29 cellular contexts compared by ENCODE assay signal in the genomic region with DNA sequence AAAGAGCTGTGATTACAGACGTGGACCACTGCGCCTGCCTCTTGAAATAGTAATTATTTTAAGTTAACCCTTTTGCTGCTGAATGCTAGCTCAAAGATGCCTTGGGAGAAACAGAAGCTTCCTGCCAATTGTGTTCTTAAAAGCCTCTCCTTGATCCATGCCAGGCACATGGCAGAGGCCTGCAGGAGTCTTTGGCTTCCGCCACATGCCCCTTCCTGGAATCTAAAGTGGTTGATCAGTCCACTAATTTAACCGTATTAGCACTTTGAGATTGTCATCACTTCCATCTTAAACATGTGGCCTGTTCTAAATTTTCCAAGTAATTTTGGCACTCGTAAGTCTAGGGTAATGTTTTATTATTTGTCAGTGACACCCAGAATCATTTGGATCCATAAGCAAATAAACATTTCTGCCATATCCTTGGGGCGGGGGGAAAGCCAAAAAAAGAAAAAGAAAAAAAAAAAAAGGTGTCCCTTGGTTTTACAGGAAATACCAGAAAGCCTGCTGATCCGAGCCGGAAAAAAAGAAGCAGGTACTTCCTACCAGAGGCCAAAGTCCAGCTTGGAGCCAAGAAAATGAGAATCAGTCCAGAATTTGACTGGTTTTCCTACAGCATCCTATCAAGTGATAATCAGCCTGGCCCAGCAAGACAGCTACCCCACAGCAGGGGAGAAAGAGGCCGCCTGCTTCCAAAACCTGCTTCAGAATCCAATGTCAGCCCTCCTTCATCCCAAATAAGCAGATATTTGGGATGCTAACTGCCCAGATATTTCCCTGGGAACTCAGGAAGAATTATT.
"Had no signal": no experiment of that assay in that cellular context is flagged by ENCODE, and none has a peak within 500 bp of the region (broad histone marks: within the 10 kb centered on the region; RNA-seq: fewer than 3 reads in every experiment).

No MANE protein-coding gene starts in this region.

- H3K27ac Mint-ChIP-seq: naive thymus-derived CD8-positive, alpha-beta T cell; natural killer cell treated with Interleukin-12 subunit alpha and Interleukin-12 subunit beta and Interleukin-15 and Interleukin-18, amount 100 ng/mL, for 72 hours; nephron progenitor cell; stimulated activated memory B cell treated with anti-CD40 and anti-IgM and Interleukin-4, amounts not matched to agents 10 μg/mL and 1 μg/mL and 100 μg/mL, for 72 hours; stimulated activated naive CD8-positive, alpha-beta T cell treated with anti-CD3 and anti-CD28 coated beads, Interleukin-15, amount 100 ng/mL, for 72 hours; type B pancreatic cell had no signal

- H3K4me1 ChIP-seq: pancreas, psoas muscle, spleen, suprapubic skin, testis, tibial artery, transverse colon, upper lobe of right lung, uterus had no signal

- H3K36me3 Mint-ChIP-seq: stimulated activated memory B cell treated with anti-CD40 and anti-IgM and Interleukin-4, amounts not matched to agents 10 μg/mL and 1 μg/mL and 100 μg/mL, for 72 hours; type B pancreatic cell had no signal

- H3K27me3 ChIP-seq: neutrophil, pancreas, spleen, suprapubic skin, testis, tibial artery, transverse colon, upper lobe of right lung, uterus had no signal

- H3K9me3 ChIP-seq: neutrophil, pancreas, psoas muscle, testis, upper lobe of right lung, uterus had no signal

- ATAC-seq: naive thymus-derived CD8-positive, alpha-beta T cell; natural killer cell treated with Interleukin-12 subunit alpha and Interleukin-12 subunit beta and Interleukin-15 and Interleukin-18, amount 100 ng/mL, for 72 hours; pancreas; psoas muscle; right cardiac atrium; sciatic nerve; stimulated activated memory B cell treated with anti-CD40 and anti-IgM and Interleukin-4, amounts not matched to agents 10 μg/mL and 1 μg/mL and 100 μg/mL, for 72 hours; stimulated activated naive CD8-positive, alpha-beta T cell treated with anti-CD3 and anti-CD28 coated beads, Interleukin-15, amount 100 ng/mL, for 72 hours; stimulated activated naive CD8-positive, alpha-beta T cell treated with anti-CD3 and anti-CD28 coated beads, Interleukin-15, Interleukin-2, amounts not matched to agents 100 U/mL and 50 U/mL, for 24 hours; upper lobe of right lung had no signal

- H3K4me2 ChIP-seq: smooth muscle cell had no signal

- H3K4me1 Mint-ChIP-seq: naive thymus-derived CD8-positive, alpha-beta T cell; nephron progenitor cell; neural crest cell; stimulated activated memory B cell treated with anti-CD40 and anti-IgM and Interleukin-4, amounts not matched to agents 10 μg/mL and 1 μg/mL and 100 μg/mL, for 72 hours; stimulated activated naive CD8-positive, alpha-beta T cell treated with anti-CD3 and anti-CD28 coated beads, Interleukin-15, amount 100 ng/mL, for 72 hours had no signal

- H3K36me3 ChIP-seq: neutrophil, pancreas, spleen, suprapubic skin, tibial artery, transverse colon, upper lobe of right lung, uterus had no signal

- H3K27ac ChIP-seq: neutrophil, pancreas, psoas muscle, skin epidermis, spleen, suprapubic skin, testis, tibial artery, transverse colon, upper lobe of right lung, uterus had no signal

- FAIRE-seq: pancreas had no signal

- DNase-seq: naive thymus-derived CD8-positive, alpha-beta T cell; nephron progenitor cell; nucleus accumbens; pancreas; psoas muscle; right cardiac atrium; spleen; stimulated activated CD4-positive, alpha-beta T cell treated with anti-CD3 and anti-CD28 coated beads, Interleukin-12 subunit alpha, Interleukin-12 subunit beta, amount 100 ng/mL, for 4 hours; stimulated activated CD4-positive, alpha-beta T cell treated with anti-CD3 and anti-CD28 coated beads, Interleukin-1b, Interleukin-23, amount 100 ng/mL, for 48 hours; stimulated activated CD4-positive, alpha-beta T cell treated with anti-CD3 and anti-CD28 coated beads, Interleukin-4, amount 100 ng/mL, for 1 hour; stimulated activated CD4-positive, alpha-beta T cell treated with anti-CD3 and anti-CD28 coated beads, Interleukin-4, amount 100 ng/mL, for 4 hours; stimulated activated CD8-positive, alpha-beta memory T cell treated with anti-CD3 and anti-CD28 coated beads, Interleukin-4, amount 100 ng/mL, for 48 hours; stimulated activated naive CD4-positive, alpha-beta T cell; stimulated activated naive CD8-positive, alpha-beta T cell treated with anti-CD3 and anti-CD28 coated beads, Interleukin-15, amount 100 ng/mL, for 72 hours; stimulated activated naive CD8-positive, alpha-beta T cell treated with anti-CD3 and anti-CD28 coated beads, Interleukin-15, Interleukin-2, amounts not matched to agents 100 U/mL and 50 U/mL, for 24 hours; testis; tibial artery; transverse colon; upper lobe of right lung; uterus had no signal

- H3K27me3 Mint-ChIP-seq: stimulated activated naive CD8-positive, alpha-beta T cell treated with anti-CD3 and anti-CD28 coated beads, Interleukin-15, amount 100 ng/mL, for 72 hours; type B pancreatic cell had no signal

- H3K4me3 ChIP-seq: pancreas, psoas muscle, skin epidermis, smooth muscle cell, spleen, suprapubic skin, testis, tibial artery, transverse colon, upper lobe of right lung, uterus had no signal

- H3K4me3 Mint-ChIP-seq: naive thymus-derived CD8-positive, alpha-beta T cell; natural killer cell treated with Interleukin-12 subunit alpha and Interleukin-12 subunit beta and Interleukin-15 and Interleukin-18, amount 100 ng/mL, for 72 hours; nephron progenitor cell; neural crest cell; stimulated activated memory B cell treated with anti-CD40 and anti-IgM and Interleukin-4, amounts not matched to agents 10 μg/mL and 1 μg/mL and 100 μg/mL, for 72 hours; stimulated activated naive CD8-positive, alpha-beta T cell treated with anti-CD3 and anti-CD28 coated beads, Interleukin-15, amount 100 ng/mL, for 72 hours; type B pancreatic cell had no signal
